Comparison of ENCODE assay signal across 10 cellular contexts in genomic region chr3:134483195-134483890, GRCh38. TPM values are rescaled to one million over a fixed set of nuclear protein-coding genes. Genes with fewer than 3 reads are reported as not detected.
DNase-seq lines count a peak whose midpoint lies in the region; FAIRE-seq and TF ChIP-seq lines count a peak whose summit lies in the region.
"Had no signal": no experiment of that assay in that cellular context is flagged by ENCODE, and none has a peak within 500 bp of the region (broad histone marks: within the 10 kb centered on the region; RNA-seq: fewer than 3 reads in every experiment).

No MANE protein-coding gene starts in this region.

- H3K4me3 ChIP-seq in astrocyte (ENCODE audit: insufficient read depth, low read depth, low read length): peak overlapping the region; percentile 45
- no peak overlapping the region for H3K4me3 ChIP-seq in mesendoderm (ENCODE audit: low read length)
- no peak overlapping the region for H3K4me3 ChIP-seq in H7 (ENCODE audit: insufficient read depth, low read depth, low read length)

- H3K27ac Mint-ChIP-seq in astrocyte (ENCODE audit: unreplicated experiment): peak overlapping the region; percentile 95

- no peak overlapping the region for H4K8ac ChIP-seq in mesendoderm (ENCODE audit: low read depth, low read length)

- peak; percentile 26 for FAIRE-seq in astrocyte (lab: Jason Lieb, UNC)
- FAIRE-seq: colon had no signal

- no peak overlapping the region for H3K23ac ChIP-seq in mesendoderm (ENCODE audit: low read length)

- H4K20me1 ChIP-seq in astrocyte (ENCODE audit: insufficient read depth, low read length): no peaks in the 10 kb centered on the region

- H3K18ac ChIP-seq in mesendoderm (ENCODE audit: low read length): no peak overlapping the region

- no peak overlapping the region for H2BK5ac ChIP-seq in mesendoderm (ENCODE audit: low read length)

- DNase-seq in AG08396 (ENCODE audit: low spot score): peak; percentile 56
- DNase-seq in HS-5 (ENCODE audit: low read depth): peak; percentile 86
- peak; percentile 90 for DNase-seq in astrocyte (ENCODE audit: low read depth)
- DNase-seq in mesendoderm: no peak
- DNase-seq in amygdala (lab: John Stamatoyannopoulos, UW): no peak
- DNase-seq in H7: no peak
- no peak for DNase-seq in stimulated activated CD4-positive, alpha-beta T cell treated with anti-CD3 and anti-CD28 coated beads, Interleukin-4, amount 100 ng/mL, for 4 hours
- no peak for DNase-seq in NCI-H2029 (lab: John Stamatoyannopoulos, UW)
- DNase-seq: NCI-H1694 had no signal

- H3K36me3 Mint-ChIP-seq in astrocyte (ENCODE audit: low read depth, unreplicated experiment): peaks cover 5% of the 10 kb centered on the region

- H3K56ac ChIP-seq in mesendoderm (ENCODE audit: low read length): no peak overlapping the region

- no peak overlapping the region for H4K5ac ChIP-seq in mesendoderm (ENCODE audit: low read length)

- H3K9ac ChIP-seq in astrocyte (ENCODE audit: low read length) (peak overlapping the region; percentile 82), mesendoderm (ENCODE audit: low read length) (peak overlapping the region; percentile 13)

- no peak overlapping the region for H2BK120ac ChIP-seq in mesendoderm (ENCODE audit: low read depth, low read length)

- no peaks in the 10 kb centered on the region for H3K27me3 Mint-ChIP-seq in astrocyte (ENCODE audit: low read depth, unreplicated experiment)

- H3K4me1 Mint-ChIP-seq in astrocyte (ENCODE audit: low read depth, unreplicated experiment): peaks cover 40% of the 10 kb centered on the region

- no peaks in the 10 kb centered on the region for H3K9me3 ChIP-seq in astrocyte (ENCODE audit: insufficient read depth, low read depth, low read length)

- no peak overlapping the region for H2AK5ac ChIP-seq in mesendoderm (ENCODE audit: low read length)

- H3K27me3 ChIP-seq in astrocyte (ENCODE audit: insufficient read depth, low read length) (no peaks in the 10 kb centered on the region), mesendoderm (ENCODE audit: insufficient read depth, low read length, poor library complexity) (no peaks in the 10 kb centered on the region), H7 (ENCODE audit: control insufficient read depth, insufficient read depth, low read length) (no peaks in the 10 kb centered on the region)

- H3K79me2 ChIP-seq in astrocyte (ENCODE audit: insufficient read depth, low read length): peaks cover 62% of the 10 kb centered on the region
- H3K79me2 ChIP-seq in mesendoderm (ENCODE audit: control insufficient read depth, insufficient read depth, low read length): peaks cover 21% of the 10 kb centered on the region

- no peak overlapping the region for H2BK15ac ChIP-seq in mesendoderm (replicated peaks; ENCODE audit: low read depth)

- H3K36me3 ChIP-seq in astrocyte (ENCODE audit: insufficient read depth, low read length): peaks cover 19% of the 10 kb centered on the region
- peaks cover 7% of the 10 kb centered on the region for H3K36me3 ChIP-seq in mesendoderm (ENCODE audit: control insufficient read depth, insufficient read depth, low read length)
- peaks cover 19% of the 10 kb centered on the region for H3K36me3 ChIP-seq in H7 (replicated peaks; ENCODE audit: control insufficient read depth, insufficient read depth, low read length)

- peaks cover 19% of the 10 kb centered on the region for H3K79me1 ChIP-seq in mesendoderm (ENCODE audit: low read length)

- H3K4me2 ChIP-seq in astrocyte (ENCODE audit: low read length) (peak overlapping the region; percentile 86), mesendoderm (ENCODE audit: low read length) (no peak overlapping the region)

- H2AFZ ChIP-seq in astrocyte (ENCODE audit: low read depth, low read length): peak overlapping the region; percentile 21

- no CpG with 5 or more reads among the region's 7 CpGs for WGBS in mesendoderm (ENCODE audit: extremely low coverage, insufficient coverage, low lambda C conversion rate)

- peaks cover 2% of the 10 kb centered on the region for H3K9me3 Mint-ChIP-seq in astrocyte (ENCODE audit: unreplicated experiment)

- H3K27ac ChIP-seq in astrocyte (ENCODE audit: low read depth, low read length) (peak overlapping the region; percentile 98), mesendoderm (ENCODE audit: low read depth, low read length) (no peak overlapping the region)

- TF ChIP-seq CTCF in astrocyte (IDR thresholded peaks at IDR 0.05; ENCODE audit: insufficient read depth, low read depth, low read length): no peak

- peak overlapping the region; percentile 75 for H3K4me3 Mint-ChIP-seq in astrocyte (ENCODE audit: unreplicated experiment)

- peaks cover 49% of the 10 kb centered on the region for H3K4me1 ChIP-seq in astrocyte (ENCODE audit: insufficient read depth, low read length)
- peaks cover 7% of the 10 kb centered on the region for H3K4me1 ChIP-seq in mesendoderm (ENCODE audit: control insufficient read depth, low read depth, low read length)

- no peak overlapping the region for H3K4ac ChIP-seq in mesendoderm (ENCODE audit: low read depth, low read length)

RNA-seq across cellular contexts. Expression of gene ANAPC13, which starts 2.4 kb away (rescaled TPM):
- 52.5 and 61.0 TPM in 2 replicates for total RNA-seq in astrocyte
- polyA plus RNA-seq in mesendoderm (2013, experiment 1 of 2): 28.0 TPM
- 26.6 TPM for polyA plus RNA-seq in mesendoderm (2013, experiment 2 of 2)
- 44.7 and 49.1 TPM in 2 replicates for total RNA-seq in H7 (2014; rRNA removed; shearing (Covaris generic))

RNA-seq across cellular contexts. Expression of gene CEP63, which starts 2.5 kb away (rescaled TPM):
- total RNA-seq in astrocyte: 20.2 and 21.3 TPM in 2 replicates
- polyA plus RNA-seq in mesendoderm (2013, experiment 1 of 2): 20.6 TPM
- polyA plus RNA-seq in mesendoderm (2013, experiment 2 of 2): 21.0 TPM
- total RNA-seq in H7 (2014; rRNA removed; shearing (Covaris generic)): 13.7 and 21.4 TPM in 2 replicates

Comparison
In these comparisons a context has a peak if more than half of its experiments do, and no peak if none do; other contexts are left out.
1. DNase-seq: peak in AG08396 (single experiment), HS-5 (single experiment) and astrocyte (single experiment); none in mesendoderm (single experiment), amygdala (0 of 56), H7 (single experiment), stimulated activated CD4-positive, alpha-beta T cell treated with anti-CD3 and anti-CD28 coated beads, Interleukin-4, amount 100 ng/mL, for 4 hours (0 of 2) and NCI-H2029 (single experiment).